8 cellular contexts compared by ENCODE assay signal in genomic region chr11:5596611-5597201, GRCh38. TPM values are rescaled to one million over a fixed set of nuclear protein-coding genes. Genes with fewer than 3 reads are reported as not detected.
DNase-seq lines count a peak whose midpoint lies in the region; ATAC-seq, FAIRE-seq and TF ChIP-seq lines count a peak whose summit lies in the region.

Gene TRIM6, plus strand, starts transcription at chr11:5596637. Its CDS starts 261 bp downstream, at chr11:5596898.

- FAIRE-seq in bronchial epithelial cell (lab: Jason Lieb, UNC): no peak

- peak within 1 kb of the TSS; percentile 68 for H3K27ac ChIP-seq in BLaER1

- H3K36me3 ChIP-seq in BLaER1 (no peaks in the 10 kb centered on the region), bronchial epithelial cell (ENCODE audit: control insufficient read depth, insufficient read depth, low read length) (no peaks in the 10 kb centered on the region)

- no peak for TF ChIP-seq CTCF in bronchial epithelial cell (IDR thresholded peaks at IDR 0.05; ENCODE audit: insufficient read depth, low read length, severe bottlenecking)

- H3K4me3 ChIP-seq in BLaER1 (peak within 1 kb of the TSS; percentile 65), bronchial epithelial cell (ENCODE audit: low read depth, low read length) (peak within 1 kb of the TSS; percentile 61)

- DNase-seq in LoVo (ENCODE audit: low spot score): peak; percentile 26
- DNase-seq in bronchial epithelial cell (ENCODE audit: low read depth): peak; percentile 29
- DNase-seq in kidney glomerular epithelial cell (lab: John Stamatoyannopoulos, UW): peak; percentile 38
- DNase-seq in stimulated activated naive CD8-positive, alpha-beta T cell treated with anti-CD3 and anti-CD28 coated beads, Interleukin-15, Interleukin-2, amounts not matched to agents 100 U/mL and 50 U/mL, for 24 hours: peak; percentile 24
- no peak for DNase-seq in NCI-H1092 (lab: John Stamatoyannopoulos, UW)
- DNase-seq in activated CD4-positive, CD25-positive, alpha-beta regulatory T cell (lab: John Stamatoyannopoulos, UW): no peak

- peaks cover 36% of the 10 kb centered on the region for H3K4me1 ChIP-seq in BLaER1

- peak; percentile 39 for ATAC-seq in GM19397 (IDR thresholded peaks at IDR 0.05; ENCODE audit: unreplicated experiment)
- ATAC-seq in stimulated activated naive CD8-positive, alpha-beta T cell treated with anti-CD3 and anti-CD28 coated beads, Interleukin-15, Interleukin-2, amounts not matched to agents 100 U/mL and 50 U/mL, for 24 hours: no peak

- peak within 1 kb of the TSS; percentile 57 for H3K4me2 ChIP-seq in BLaER1

- H3K9me3 ChIP-seq in BLaER1: no peaks in the 10 kb centered on the region

- H4K20me1 ChIP-seq in BLaER1: no peaks in the 10 kb centered on the region

- no peaks in the 10 kb centered on the region for H3K27me3 ChIP-seq in BLaER1
- H3K27me3 ChIP-seq in bronchial epithelial cell (ENCODE audit: control insufficient read depth, insufficient read depth, low read length): no peaks in the 10 kb centered on the region

- H3K9ac ChIP-seq in BLaER1: peak within 1 kb of the TSS; percentile 68

RNA-seq across cellular contexts. Expression of gene TRIM6, which starts in this region (rescaled TPM):
- 1.8 and 3.2 TPM in 2 replicates for total RNA-seq in bronchial epithelial cell

Comparison
In these comparisons a context has a peak if more than half of its experiments do, and no peak if none do; other contexts are left out.
1. DNase-seq: peak in LoVo (single experiment), bronchial epithelial cell (single experiment), kidney glomerular epithelial cell (single experiment) and stimulated activated naive CD8-positive, alpha-beta T cell treated with anti-CD3 and anti-CD28 coated beads, Interleukin-15, Interleukin-2, amounts not matched to agents 100 U/mL and 50 U/mL, for 24 hours (single experiment); none in NCI-H1092 (single experiment) and activated CD4-positive, CD25-positive, alpha-beta regulatory T cell (0 of 4).